In the genomic region with DNA sequence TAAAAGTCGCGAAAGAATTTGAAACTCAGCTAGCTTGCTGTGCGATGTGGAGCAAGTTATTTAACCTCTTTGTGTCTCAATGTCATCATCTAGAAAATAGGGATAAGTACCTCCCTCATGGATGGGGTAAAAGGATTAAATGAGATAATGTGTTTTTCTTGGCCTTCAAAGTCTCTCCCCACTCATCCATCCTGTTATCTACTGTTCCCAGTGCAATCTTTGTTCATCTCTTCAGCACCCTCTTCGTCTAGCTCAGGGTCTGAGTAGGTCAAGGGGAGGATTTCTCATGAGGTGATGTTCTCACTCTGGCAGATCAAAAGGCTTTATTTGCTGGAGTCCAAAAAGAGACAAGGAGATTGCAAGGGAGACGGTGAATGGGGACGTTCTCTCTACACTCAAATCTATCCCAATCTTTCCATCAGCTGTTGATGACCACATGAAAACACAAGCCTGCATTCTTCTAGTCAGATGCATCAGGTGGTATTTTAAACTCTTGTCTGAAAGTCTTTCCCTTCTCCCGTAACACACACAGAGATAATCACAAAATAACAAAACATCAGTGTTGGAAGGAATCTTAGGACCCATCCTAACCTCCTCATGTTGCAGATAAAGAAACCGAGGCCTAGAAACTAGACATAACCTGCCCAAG, we compare ENCODE assay signal across 9 cellular contexts. TPM values are rescaled to one million over a fixed set of nuclear protein-coding genes. Genes with fewer than 3 reads are reported as not detected.
A peak's percentile ranks its signal among the peaks of the same experiment; 100 is the strongest.
DNase-seq lines count a peak whose midpoint lies in the region; ATAC-seq lines count a peak whose summit lies in the region.
"Had no signal": no experiment of that assay in that cellular context is flagged by ENCODE, and none has a peak within 500 bp of the region (broad histone marks: within the 10 kb centered on the region; RNA-seq: fewer than 3 reads in every experiment).

No MANE protein-coding gene starts in this region.

- ATAC-seq in GM21447 (IDR thresholded peaks at IDR 0.05; ENCODE audit: unreplicated experiment) (no peak), GM18861 (IDR thresholded peaks at IDR 0.05; ENCODE audit: unreplicated experiment) (no peak)

- H3K9me3 Mint-ChIP-seq in T-helper 2 cell treated with Interferon-gamma antibody and Interleukin-4, amounts not matched to agents 5 μg/mL and 100 μg/mL, for 36 hours = no peaks in the 10 kb centered on the region
- no peaks in the 10 kb centered on the region for H3K9me3 Mint-ChIP-seq in activated naive CD8-positive, alpha-beta T cell treated with anti-CD3 and anti-CD28 coated beads for 36 hours

- peak overlapping the region in 1 of 2 donors; percentile 81 for H3K9ac ChIP-seq in stomach smooth muscle (ENCODE audit: low read length in 2 of 2)

- H3K4me3 ChIP-seq in stomach smooth muscle (ENCODE audit: low read length in 2 of 2) = peak overlapping the region; percentile 86 to 98

- H3K27me3 ChIP-seq in stomach smooth muscle (ENCODE audit: control insufficient read depth in 1 of 2, insufficient read depth in 2 of 2, low read length in 2 of 2) = no peaks in the 10 kb centered on the region

- peak overlapping the region; percentile 94 for H3K27ac Mint-ChIP-seq in T-helper 2 cell treated with Interferon-gamma antibody and Interleukin-4, amounts not matched to agents 5 μg/mL and 100 μg/mL, for 36 hours
- peak overlapping the region; percentile 91 for H3K27ac Mint-ChIP-seq in activated naive CD8-positive, alpha-beta T cell treated with anti-CD3 and anti-CD28 coated beads for 36 hours

- H3K36me3 ChIP-seq in stomach smooth muscle (ENCODE audit: control insufficient read depth in 2 of 2, insufficient read depth in 2 of 2, low read length in 2 of 2) = no peaks in the 10 kb centered on the region

- H3K9me3 ChIP-seq in stomach smooth muscle (ENCODE audit: control insufficient read depth in 2 of 2, low read length in 2 of 2) = no peaks in the 10 kb centered on the region
- H3K9me3 ChIP-seq: mucosa of descending colon had no signal

- peaks cover 28% of the 10 kb centered on the region for H3K36me3 Mint-ChIP-seq in T-helper 2 cell treated with Interferon-gamma antibody and Interleukin-4, amounts not matched to agents 5 μg/mL and 100 μg/mL, for 36 hours (ENCODE audit: low read depth)
- H3K36me3 Mint-ChIP-seq in activated naive CD8-positive, alpha-beta T cell treated with anti-CD3 and anti-CD28 coated beads for 36 hours = peaks cover 25% of the 10 kb centered on the region

- no peaks in the 10 kb centered on the region for H3K27me3 Mint-ChIP-seq in T-helper 2 cell treated with Interferon-gamma antibody and Interleukin-4, amounts not matched to agents 5 μg/mL and 100 μg/mL, for 36 hours (ENCODE audit: low read depth)
- peaks cover 3% of the 10 kb centered on the region for H3K27me3 Mint-ChIP-seq in activated naive CD8-positive, alpha-beta T cell treated with anti-CD3 and anti-CD28 coated beads for 36 hours

- no peak for DNase-seq in T-helper 2 cell treated with Interferon-gamma antibody and Interleukin-4, amounts not matched to agents 5 μg/mL and 100 μg/mL, for 36 hours (ENCODE audit: low spot score)
- DNase-seq in T-helper 2 cell (no peak), iris pigment epithelial cell (ENCODE audit: low read depth) (peak; percentile 12), Kasumi-1 (lab: John Stamatoyannopoulos, UW) (no peak)
- DNase-seq in activated naive CD8-positive, alpha-beta T cell treated with anti-CD3 and anti-CD28 coated beads for 36 hours = no peak
- DNase-seq: mucosa of descending colon had no signal

- H3K4me1 ChIP-seq in stomach smooth muscle (ENCODE audit: control insufficient read depth, insufficient read depth, low read length) = peaks cover 19% of the 10 kb centered on the region

- H3K27ac ChIP-seq in stomach smooth muscle (ENCODE audit: low read length) = no peak overlapping the region

- peaks cover 56% of the 10 kb centered on the region for H3K4me1 Mint-ChIP-seq in T-helper 2 cell treated with Interferon-gamma antibody and Interleukin-4, amounts not matched to agents 5 μg/mL and 100 μg/mL, for 36 hours (ENCODE audit: low read depth)
- H3K4me1 Mint-ChIP-seq in activated naive CD8-positive, alpha-beta T cell treated with anti-CD3 and anti-CD28 coated beads for 36 hours = peaks cover 53% of the 10 kb centered on the region

- peak overlapping the region; percentile 96 for H3K4me3 Mint-ChIP-seq in T-helper 2 cell treated with Interferon-gamma antibody and Interleukin-4, amounts not matched to agents 5 μg/mL and 100 μg/mL, for 36 hours
- peak overlapping the region; percentile 96 for H3K4me3 Mint-ChIP-seq in activated naive CD8-positive, alpha-beta T cell treated with anti-CD3 and anti-CD28 coated beads for 36 hours

RNA-seq across cellular contexts. Expression of a gene that starts 1.3 kb away (rescaled TPM):
- total RNA-seq in activated naive CD8-positive, alpha-beta T cell treated with anti-CD3 and anti-CD28 coated beads for 36 hours = 10 to 100 TPM; 20.7 to 21.0 TPM

RNA-seq across cellular contexts. Expression of a gene that starts 12.5 kb away (rescaled TPM):
- 10 to 100 TPM; 28.2 to 29.9 TPM for total RNA-seq in activated naive CD8-positive, alpha-beta T cell treated with anti-CD3 and anti-CD28 coated beads for 36 hours
